9 cellular contexts compared by ENCODE assay signal in genomic region chr14:86423212-86423611, GRCh38.
"Had no signal": no experiment of that assay in that cellular context is flagged by ENCODE, and none has a peak within 500 bp of the region (broad histone marks: within the 10 kb centered on the region; RNA-seq: fewer than 3 reads in every experiment).

No MANE protein-coding gene starts in this region.

- H3K9ac ChIP-seq: KMS-11 had no signal

- FAIRE-seq: HTR-8/SVneo had no signal

- H3K36me3 ChIP-seq: HAP-1 had no signal

- H3K4me3 ChIP-seq: GM23338, HAP-1 had no signal

- DNase-seq: H7, HFFc6, Karpas-422, KBM-7 had no signal

- H2AFZ ChIP-seq: GM23338 had no signal

- H3K27ac ChIP-seq: KMS-11 had no signal

- H3K4me1 ChIP-seq: HAP-1 had no signal

- ATAC-seq: GM23338, HCT116 had no signal

- H3K9me3 ChIP-seq: HAP-1 had no signal

- H3K4me2 ChIP-seq: GM23338, KMS-11 had no signal
